ENCODE assay signal across 12 cellular contexts in genomic region chr20:58700121-58700780, GRCh38. TPM values are rescaled to one million over a fixed set of nuclear protein-coding genes. Genes with fewer than 3 reads are reported as not detected.
DNase-seq lines count a peak whose midpoint lies in the region; ATAC-seq, FAIRE-seq and TF ChIP-seq lines count a peak whose summit lies in the region.
"Had no signal": no experiment of that assay in that cellular context is flagged by ENCODE, and none has a peak within 500 bp of the region (broad histone marks: within the 10 kb centered on the region; RNA-seq: fewer than 3 reads in every experiment).

No MANE protein-coding gene starts in this region.

- intact Hi-C loops in cardiac septum (cut with DNase I) (no loop called here), left ventricle myocardium superior (cut with micrococcal nuclease) (no loop called here)

- peak; percentile 71 for DNase-seq in cardiac septum (ENCODE audit: low spot score)
- DNase-seq in left ventricle myocardium superior = no peak
- no peak for DNase-seq in neural crest cell (ENCODE audit: low read depth, low spot score)
- DNase-seq in GM12892 (ENCODE audit: insufficient read length) = no peak
- DNase-seq in NCI-H146 treated with DMSO at 0.1 percent for 48 hours (lab: John Stamatoyannopoulos, UW; ENCODE audit: unreplicated experiment) = no peak
- DNase-seq: colonic mucosa, DMS79 treated with DMSO at 0.1 percent for 48 hours, NCI-H2107 had no signal

- no peak for TF ChIP-seq CTCF in brain (conservative IDR thresholded peaks at IDR 0.05)
- TF ChIP-seq CTCF in neural crest cell (conservative IDR thresholded peaks at IDR 0.05) = no peak

- FAIRE-seq in GM12892 (lab: Jason Lieb, UNC) = no peak

- TF ChIP-seq POLR2A in GM12892 (IDR thresholded peaks at IDR 0.05; ENCODE audit: low read depth, low read length) = no peak

- H3K9me3 Mint-ChIP-seq in brain = peaks cover 0 to 8% (median 5%) of the 10 kb centered on the region in 5 experiments
- H3K9me3 Mint-ChIP-seq in neural crest cell = no peaks in the 10 kb centered on the region
- H3K9me3 Mint-ChIP-seq: activated naive CD4-positive, alpha-beta T cell treated with anti-CD3 and anti-CD28 coated beads, Interleukin-2, amount 50 U/mL, for 72 hours had no signal

- peaks cover 2% of the 10 kb centered on the region for H3K4me1 Mint-ChIP-seq in brain
- no peaks in the 10 kb centered on the region for H3K4me1 Mint-ChIP-seq in neural crest cell

- peaks cover 51% of the 10 kb centered on the region for H3K36me3 Mint-ChIP-seq in brain
- peaks cover 22% of the 10 kb centered on the region for H3K36me3 Mint-ChIP-seq in neural crest cell (ENCODE audit: low read depth)

- ATAC-seq in left ventricle myocardium superior = no peak
- no peak for ATAC-seq in GM19035 (IDR thresholded peaks at IDR 0.05; ENCODE audit: unreplicated experiment)
- no peak for ATAC-seq in HG03159 (IDR thresholded peaks at IDR 0.05; ENCODE audit: unreplicated experiment)

- H3K4me3 Mint-ChIP-seq in brain = no peak overlapping the region
- H3K4me3 Mint-ChIP-seq in neural crest cell = no peak overlapping the region

- H3K27me3 Mint-ChIP-seq in brain (no peaks in the 10 kb centered on the region), neural crest cell (ENCODE audit: low read depth) (no peaks in the 10 kb centered on the region)

- H3K27ac Mint-ChIP-seq in brain (peak overlapping the region in 4 of 5 experiments; percentile 40 to 48 (median 42)), neural crest cell (ENCODE audit: unreplicated experiment) (peak overlapping the region; percentile 58)

RNA-seq across cellular contexts. Expression of gene NPEPL1, which starts 7.7 kb away (rescaled TPM):
- total RNA-seq in cardiac septum (31.5 TPM), left ventricle myocardium superior (26.4 TPM), neural crest cell (32.0 and 34.0 TPM in 2 replicates)
- 13.7 TPM for polyA plus RNA-seq in brain (ENCODE audit: insufficient read depth, low read depth, low replicate concordance)
- 16.0 TPM for polyA plus RNA-seq in GM12892 (2012; ENCODE audit: missing spikeins)

RNA-seq across cellular contexts. Expression of gene STX16, which starts 49.2 kb away (rescaled TPM):
- total RNA-seq in cardiac septum (33.1 TPM), left ventricle myocardium superior (24.8 TPM), neural crest cell (57.3 and 58.7 TPM in 2 replicates)
- 23.8 TPM for polyA plus RNA-seq in brain (ENCODE audit: insufficient read depth, low read depth, low replicate concordance)
- polyA plus RNA-seq in GM12892 (2012; ENCODE audit: missing spikeins) = 61.5 TPM
